ENCODE assay signal across 23 cellular contexts in genomic region chr12:93016752-93017350, GRCh38.
A peak's percentile ranks its signal among the peaks of the same experiment; 100 is the strongest.
DNase-seq lines count a peak whose midpoint lies in the region; ATAC-seq, FAIRE-seq and TF ChIP-seq lines count a peak whose summit lies in the region.
"Had no signal": no experiment of that assay in that cellular context is flagged by ENCODE, and none has a peak within 500 bp of the region (broad histone marks: within the 10 kb centered on the region; RNA-seq: fewer than 3 reads in every experiment).

No MANE protein-coding gene starts in this region.

- H3K36me3 ChIP-seq in testis (ENCODE audit: low read depth, missing control alignments): no peaks in the 10 kb centered on the region
- H3K36me3 ChIP-seq: BE2C, uterus had no signal

- H3K4me1 ChIP-seq in testis: peaks cover 13% of the 10 kb centered on the region
- H3K4me1 ChIP-seq: BE2C, uterus had no signal

- no peaks in the 10 kb centered on the region for H3K27me3 ChIP-seq in dorsolateral prefrontal cortex
- H3K27me3 ChIP-seq in testis: no peaks in the 10 kb centered on the region
- H3K27me3 ChIP-seq: BE2C, uterus had no signal

- H3K27ac ChIP-seq in dorsolateral prefrontal cortex (peak overlapping the region in 54 of 59 donors; percentile 1 to 91 (median 79)), testis (no peak overlapping the region)
- H3K27ac ChIP-seq: RWPE1, uterus had no signal

- no peaks in the 10 kb centered on the region for H3K27me3 Mint-ChIP-seq in mesothelial cell of epicardium (ENCODE audit: low read depth)

- no peak for FAIRE-seq in GM19239 (lab: Jason Lieb, UNC)
- FAIRE-seq: H1, TTC549 had no signal

- no peaks in the 10 kb centered on the region for H3K9me3 ChIP-seq in testis
- H3K9me3 ChIP-seq: BE2C, uterus had no signal

- H3K36me3 Mint-ChIP-seq in mesothelial cell of epicardium: no peaks in the 10 kb centered on the region
- H3K36me3 Mint-ChIP-seq: activated CD8-positive, alpha-beta memory T cell treated with anti-CD3 and anti-CD28 coated beads, Interleukin-2, amount 10 ng/mL, durations not matched to agents 7 days and 5 days; brain; naive thymus-derived CD8-positive, alpha-beta T cell had no signal

- H3K9me3 Mint-ChIP-seq in mesothelial cell of epicardium: no peaks in the 10 kb centered on the region

- peak overlapping the region in 3 of 59 donors; percentile 2 to 22 (median 10) for H3K4me3 ChIP-seq in dorsolateral prefrontal cortex
- H3K4me3 ChIP-seq in testis: no peak overlapping the region
- H3K4me3 ChIP-seq: skin epidermis, uterus had no signal

- peaks cover 43% of the 10 kb centered on the region for H3K4me1 Mint-ChIP-seq in mesothelial cell of epicardium
- H3K4me1 Mint-ChIP-seq: activated CD4-positive, alpha-beta T cell treated with anti-CD3 and anti-CD28 coated beads for 36 hours; activated CD8-positive, alpha-beta memory T cell treated with anti-CD3 and anti-CD28 coated beads, Interleukin-2, amount 10 ng/mL, durations not matched to agents 7 days and 5 days had no signal

- no peak for ATAC-seq in HG02970 (IDR thresholded peaks at IDR 0.05; ENCODE audit: low FRiP score, unreplicated experiment)
- ATAC-seq: activated CD4-positive, alpha-beta T cell treated with anti-CD3 and anti-CD28 coated beads for 36 hours; activated CD8-positive, alpha-beta memory T cell treated with anti-CD3 and anti-CD28 coated beads, Interleukin-2, amount 10 ng/mL, durations not matched to agents 7 days and 5 days; naive thymus-derived CD8-positive, alpha-beta T cell; SK-N-SH treated with all-trans-retinoic acid at 6 μM for 48 hours had no signal

- TF ChIP-seq CTCF in dorsolateral prefrontal cortex (IDR thresholded peaks at IDR 0.05 in 54 of 56, conservative IDR thresholded peaks at IDR 0.05 in 2 of 56; ENCODE audit: low read depth in 1 of 56, partially characterized antibody in 56 of 56) (peak in 18 of 56 donors; percentile 6 to 58 (median 26)), mesothelial cell of epicardium (IDR thresholded peaks at IDR 0.05; ENCODE audit: unreplicated experiment) (no peak), testis (IDR thresholded peaks at IDR 0.05) (no peak)

- intact Hi-C loops in dorsolateral prefrontal cortex (cut with DNase I): no loop called here
- intact Hi-C loops in testis (cut with DNase I; ENCODE audit: low total_unique reads): no loop called here

- 71 to 72% methylated on average over 4 of the region's 4 CpGs for WGBS in testis, 2 donors

- H3K27ac Mint-ChIP-seq in mesothelial cell of epicardium: peak overlapping the region; percentile 36
- H3K27ac Mint-ChIP-seq: activated CD4-positive, alpha-beta T cell treated with anti-CD3 and anti-CD28 coated beads for 36 hours; activated CD8-positive, alpha-beta memory T cell treated with anti-CD3 and anti-CD28 coated beads, Interleukin-2, amount 10 ng/mL, durations not matched to agents 7 days and 5 days; naive thymus-derived CD8-positive, alpha-beta T cell had no signal

- no peak overlapping the region for H3K4me3 Mint-ChIP-seq in mesothelial cell of epicardium
- H3K4me3 Mint-ChIP-seq: activated CD4-positive, alpha-beta T cell treated with anti-CD3 and anti-CD28 coated beads for 36 hours; activated CD8-positive, alpha-beta memory T cell treated with anti-CD3 and anti-CD28 coated beads, Interleukin-2, amount 10 ng/mL, durations not matched to agents 7 days and 5 days; brain; naive thymus-derived CD8-positive, alpha-beta T cell had no signal

- DNase-seq in DMS53 (lab: John Stamatoyannopoulos, UW): peak; percentile 61
- DNase-seq in DMS53 treated with DMSO at 0.1 percent for 48 hours (lab: John Stamatoyannopoulos, UW; ENCODE audit: unreplicated experiment): no peak
- peak in 3 of 10 donors; percentile 8 to 55 (median 38) for DNase-seq in dorsolateral prefrontal cortex
- DNase-seq in mesothelial cell of epicardium (ENCODE audit: low spot score in 2 of 2, unreplicated experiment in 2 of 2): no peak
- DNase-seq in testis: peak; percentile 33
- no peak for DNase-seq in GM19239 (ENCODE audit: insufficient read length, low spot score)
- DNase-seq in activated CD4-positive, alpha-beta T cell treated with anti-CD3 and anti-CD28 coated beads for 48 hours: no peak
- DNase-seq: activated CD4-positive, alpha-beta T cell treated with anti-CD3 and anti-CD28 coated beads for 36 hours; activated CD8-positive, alpha-beta memory T cell treated with anti-CD3 and anti-CD28 coated beads, Interleukin-2, amount 10 ng/mL, durations not matched to agents 7 days and 5 days; BE2C; cortex of kidney; Kasumi-1; naive thymus-derived CD8-positive, alpha-beta T cell; NCI-H510A; stimulated activated CD4-positive, alpha-beta T cell treated with anti-CD3 and anti-CD28 coated beads, Interleukin-4, amount 100 ng/mL, for 4 hours; uterus had no signal

- no peak for TF ChIP-seq POLR2A in testis (IDR thresholded peaks at IDR 0.05)

Comparison
In these comparisons a context has a peak if more than half of its experiments do, and no peak if none do; other contexts are left out.
1. DNase-seq: peak in DMS53 (single experiment) and testis (single experiment); none in DMS53 treated with DMSO at 0.1 percent for 48 hours (single experiment), mesothelial cell of epicardium (0 of 2), GM19239 (single experiment) and activated CD4-positive, alpha-beta T cell treated with anti-CD3 and anti-CD28 coated beads for 48 hours (single experiment).
2. H3K27ac ChIP-seq: peak in dorsolateral prefrontal cortex (54 of 59); none in testis (0 of 2).